ENCODE assay signal across 1 cellular context in the genomic region with DNA sequence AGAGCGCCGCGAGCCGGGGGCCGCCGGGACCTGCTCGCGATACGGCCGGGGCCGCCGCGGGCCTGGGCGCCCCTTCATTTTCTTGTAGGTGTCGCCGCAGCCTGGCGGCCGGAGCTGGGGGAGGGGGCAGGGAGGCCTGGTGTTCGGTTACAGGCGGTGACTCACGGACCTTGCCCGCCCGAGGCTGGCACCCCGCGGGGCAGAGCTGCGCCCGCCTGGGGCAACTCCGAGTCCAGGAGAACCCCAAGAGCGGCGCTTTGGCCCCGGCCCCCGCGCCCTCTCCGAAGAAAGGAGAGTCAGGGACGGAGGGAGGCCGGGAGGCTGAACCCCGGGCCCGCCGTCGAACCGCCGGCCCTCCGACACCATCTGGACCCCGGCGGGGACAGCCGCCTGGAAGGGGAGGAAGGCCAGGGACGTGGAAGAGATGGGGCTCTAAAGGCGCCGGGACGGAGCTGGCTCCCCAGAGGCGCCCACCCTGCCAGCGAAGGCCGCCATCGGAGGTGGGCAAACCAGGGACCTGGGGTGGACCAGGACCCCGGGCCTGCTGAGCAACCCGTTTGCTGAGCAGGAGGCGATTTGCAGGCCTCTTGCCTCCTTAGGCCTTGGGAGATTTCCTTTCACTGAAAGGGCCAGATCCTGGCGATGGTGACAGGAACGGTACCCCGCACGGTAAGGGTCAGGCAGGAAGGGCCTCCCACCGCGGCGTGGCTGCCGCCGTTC.
TF ChIP-seq lines count a peak whose summit lies in the region.

No MANE protein-coding gene starts in this region.

TF ChIP-seq in HEK293, 187 proteins besides CTCF, POLR2A, EP300 and RAD21 (continued from another document and continues in another):
- TF ChIP-seq ZNF707 (tag by site-specific recombination; IDR thresholded peaks at IDR 0.05) (no peak), SCRT2 (tag by site-specific recombination; IDR thresholded peaks at IDR 0.05) (no peak), ZNF16 (tag by site-specific recombination; IDR thresholded peaks at IDR 0.05; ENCODE audit: low read depth) (no peak), ZNF529 (tag by site-specific recombination; IDR thresholded peaks at IDR 0.05; ENCODE audit: insufficient replicate concordance) (no peak), ZNF596 (tag by site-specific recombination; IDR thresholded peaks at IDR 0.05) (peak; percentile 62), ZNF654 (tag by site-specific recombination; IDR thresholded peaks at IDR 0.05; ENCODE audit: low read depth) (no peak), ZNF398 (tag by site-specific recombination; IDR thresholded peaks at IDR 0.05) (no peak), ZNF433 (tag by site-specific recombination; IDR thresholded peaks at IDR 0.05; ENCODE audit: low read depth) (no peak), ZNF785 (tag by site-specific recombination; IDR thresholded peaks at IDR 0.05) (no peak), ZNF624 (tag by site-specific recombination; IDR thresholded peaks at IDR 0.05) (no peak), ZNF544 (tag by site-specific recombination; IDR thresholded peaks at IDR 0.05) (no peak), ZNF404 (tag by site-specific recombination; IDR thresholded peaks at IDR 0.05) (no peak), GFI1B (tag by site-specific recombination; IDR thresholded peaks at IDR 0.05) (no peak), PRDM1 (tag by site-specific recombination; IDR thresholded peaks at IDR 0.05) (no peak), GLIS2 (tag by site-specific recombination; IDR thresholded peaks at IDR 0.05) (peak; percentile 92), ZBTB17 (tag by site-specific recombination; IDR thresholded peaks at IDR 0.05) (peak; percentile 31; the same call in 1 of the 2 replicates), ZNF426 (tag by site-specific recombination; IDR thresholded peaks at IDR 0.05) (no peak), SP7 (tag by site-specific recombination; IDR thresholded peaks at IDR 0.05) (peak; percentile 77), ZNF837 (tag by site-specific recombination; IDR thresholded peaks at IDR 0.05) (no peak), EGR2 (tag by site-specific recombination; IDR thresholded peaks at IDR 0.05; ENCODE audit: low read depth) (0 out of 2 replicates have a peak, but pooled peaks have one; percentile 20), ZNF701 (tag by site-specific recombination; IDR thresholded peaks at IDR 0.05) (no peak), SP3 (tag by site-specific recombination; IDR thresholded peaks at IDR 0.05) (no peak), AEBP2 (tag by site-specific recombination; IDR thresholded peaks at IDR 0.05; ENCODE audit: borderline replicate concordance) (no peak), ZNF138 (tag by site-specific recombination; IDR thresholded peaks at IDR 0.05; ENCODE audit: borderline replicate concordance) (no peak), ZNF580 (tag by site-specific recombination; IDR thresholded peaks at IDR 0.05) (no peak), ZNF558 (tag by site-specific recombination; IDR thresholded peaks at IDR 0.05) (no peak), REPIN1 (tag by site-specific recombination; IDR thresholded peaks at IDR 0.05; ENCODE audit: low read depth) (no peak), HOXC10 (CRISPR knock-in tag; IDR thresholded peaks at IDR 0.05) (no peak), ZNF292 (tag by site-specific recombination; IDR thresholded peaks at IDR 0.05; ENCODE audit: borderline replicate concordance, low read depth) (no peak), ZNF157 (tag by site-specific recombination; IDR thresholded peaks at IDR 0.05) (no peak), ZNF202 (tag by site-specific recombination; IDR thresholded peaks at IDR 0.05; ENCODE audit: borderline replicate concordance) (0 out of 2 replicates have a peak, but pooled peaks have one; percentile 47), ZNF843 (tag by site-specific recombination; IDR thresholded peaks at IDR 0.05) (peak; percentile 61), ZNF776 (tag by site-specific recombination; IDR thresholded peaks at IDR 0.05; ENCODE audit: borderline replicate concordance) (no peak), ZNF2 (tag by site-specific recombination; IDR thresholded peaks at IDR 0.05) (no peak), ZNF302 (tag by site-specific recombination; IDR thresholded peaks at IDR 0.05; ENCODE audit: low read depth) (no peak), ZNF548 (tag by site-specific recombination; IDR thresholded peaks at IDR 0.05) (no peak), ZNF521 (tag by site-specific recombination; IDR thresholded peaks at IDR 0.05) (no peak), ZBTB21 (tag by site-specific recombination; IDR thresholded peaks at IDR 0.05) (0 out of 2 replicates have a peak, but pooled peaks have one; percentile 27), ELK4 (IDR thresholded peaks at IDR 0.05; ENCODE audit: borderline replicate concordance, low read depth, low read length) (no peak), BCL11B (tag by site-specific recombination; IDR thresholded peaks at IDR 0.05; ENCODE audit: low read depth) (0 out of 2 replicates have a peak, but pooled peaks have one; percentile 54), ZNF394 (tag by site-specific recombination; IDR thresholded peaks at IDR 0.05; ENCODE audit: borderline replicate concordance) (no peak; the same call in 1 of the 2 replicates), ZNF341 (tag by site-specific recombination; IDR thresholded peaks at IDR 0.05; ENCODE audit: low read depth) (peak; percentile 23; the same call in 1 of the 2 replicates), ZSCAN23 (tag by site-specific recombination; IDR thresholded peaks at IDR 0.05) (0 out of 2 replicates have a peak, but pooled peaks have one; percentile 51), TCF7L2 (IDR thresholded peaks at IDR 0.05; ENCODE audit: borderline replicate concordance, low read depth, low read length) (no peak), ZIC2 (tag by site-specific recombination; IDR thresholded peaks at IDR 0.05) (peak; percentile 76), ZNF37A (tag by site-specific recombination; IDR thresholded peaks at IDR 0.05) (no peak), ZNF266 (tag by site-specific recombination; IDR thresholded peaks at IDR 0.05; ENCODE audit: low read depth) (no peak), ZNF24 (tag by site-specific recombination; IDR thresholded peaks at IDR 0.05) (no peak), ZNF561 (tag by site-specific recombination; IDR thresholded peaks at IDR 0.05; ENCODE audit: borderline replicate concordance) (no peak), ZNF335 (tag by site-specific recombination; conservative IDR thresholded peaks at IDR 0.05) (0 out of 2 replicates have a peak, but pooled peaks have one; percentile 22), ZNF175 (tag by site-specific recombination; IDR thresholded peaks at IDR 0.05) (no peak), ZNF658 (tag by site-specific recombination; IDR thresholded peaks at IDR 0.05) (no peak), ZSCAN16 (tag by site-specific recombination; IDR thresholded peaks at IDR 0.05) (no peak)
- TF ChIP-seq, protein P1, sequence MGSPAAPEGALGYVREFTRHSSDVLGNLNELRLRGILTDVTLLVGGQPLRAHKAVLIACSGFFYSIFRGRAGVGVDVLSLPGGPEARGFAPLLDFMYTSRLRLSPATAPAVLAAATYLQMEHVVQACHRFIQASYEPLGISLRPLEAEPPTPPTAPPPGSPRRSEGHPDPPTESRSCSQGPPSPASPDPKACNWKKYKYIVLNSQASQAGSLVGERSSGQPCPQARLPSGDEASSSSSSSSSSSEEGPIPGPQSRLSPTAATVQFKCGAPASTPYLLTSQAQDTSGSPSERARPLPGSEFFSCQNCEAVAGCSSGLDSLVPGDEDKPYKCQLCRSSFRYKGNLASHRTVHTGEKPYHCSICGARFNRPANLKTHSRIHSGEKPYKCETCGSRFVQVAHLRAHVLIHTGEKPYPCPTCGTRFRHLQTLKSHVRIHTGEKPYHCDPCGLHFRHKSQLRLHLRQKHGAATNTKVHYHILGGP (tag by site-specific recombination; IDR thresholded peaks at IDR 0.05): no peak
- TF ChIP-seq, protein P2, sequence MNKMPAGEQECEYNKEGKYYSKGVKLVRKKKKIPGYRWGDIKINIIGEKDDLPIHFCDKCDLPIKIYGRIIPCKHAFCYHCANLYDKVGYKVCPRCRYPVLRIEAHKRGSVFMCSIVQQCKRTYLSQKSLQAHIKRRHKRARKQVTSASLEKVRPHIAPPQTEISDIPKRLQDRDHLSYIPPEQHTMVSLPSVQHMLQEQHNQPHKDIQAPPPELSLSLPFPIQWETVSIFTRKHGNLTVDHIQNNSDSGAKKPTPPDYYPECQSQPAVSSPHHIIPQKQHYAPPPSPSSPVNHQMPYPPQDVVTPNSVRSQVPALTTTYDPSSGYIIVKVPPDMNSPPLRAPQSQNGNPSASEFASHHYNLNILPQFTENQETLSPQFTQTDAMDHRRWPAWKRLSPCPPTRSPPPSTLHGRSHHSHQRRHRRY (tag by site-specific recombination; IDR thresholded peaks at IDR 0.05): no peak
- TF ChIP-seq, protein P3, sequence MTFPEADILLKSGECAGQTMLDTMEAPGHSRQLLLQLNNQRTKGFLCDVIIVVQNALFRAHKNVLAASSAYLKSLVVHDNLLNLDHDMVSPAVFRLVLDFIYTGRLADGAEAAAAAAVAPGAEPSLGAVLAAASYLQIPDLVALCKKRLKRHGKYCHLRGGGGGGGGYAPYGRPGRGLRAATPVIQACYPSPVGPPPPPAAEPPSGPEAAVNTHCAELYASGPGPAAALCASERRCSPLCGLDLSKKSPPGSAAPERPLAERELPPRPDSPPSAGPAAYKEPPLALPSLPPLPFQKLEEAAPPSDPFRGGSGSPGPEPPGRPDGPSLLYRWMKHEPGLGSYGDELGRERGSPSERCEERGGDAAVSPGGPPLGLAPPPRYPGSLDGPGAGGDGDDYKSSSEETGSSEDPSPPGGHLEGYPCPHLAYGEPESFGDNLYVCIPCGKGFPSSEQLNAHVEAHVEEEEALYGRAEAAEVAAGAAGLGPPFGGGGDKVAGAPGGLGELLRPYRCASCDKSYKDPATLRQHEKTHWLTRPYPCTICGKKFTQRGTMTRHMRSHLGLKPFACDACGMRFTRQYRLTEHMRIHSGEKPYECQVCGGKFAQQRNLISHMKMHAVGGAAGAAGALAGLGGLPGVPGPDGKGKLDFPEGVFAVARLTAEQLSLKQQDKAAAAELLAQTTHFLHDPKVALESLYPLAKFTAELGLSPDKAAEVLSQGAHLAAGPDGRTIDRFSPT (tag by site-specific recombination; IDR thresholded peaks at IDR 0.05): peak; percentile 97
- TF ChIP-seq, protein P4, sequence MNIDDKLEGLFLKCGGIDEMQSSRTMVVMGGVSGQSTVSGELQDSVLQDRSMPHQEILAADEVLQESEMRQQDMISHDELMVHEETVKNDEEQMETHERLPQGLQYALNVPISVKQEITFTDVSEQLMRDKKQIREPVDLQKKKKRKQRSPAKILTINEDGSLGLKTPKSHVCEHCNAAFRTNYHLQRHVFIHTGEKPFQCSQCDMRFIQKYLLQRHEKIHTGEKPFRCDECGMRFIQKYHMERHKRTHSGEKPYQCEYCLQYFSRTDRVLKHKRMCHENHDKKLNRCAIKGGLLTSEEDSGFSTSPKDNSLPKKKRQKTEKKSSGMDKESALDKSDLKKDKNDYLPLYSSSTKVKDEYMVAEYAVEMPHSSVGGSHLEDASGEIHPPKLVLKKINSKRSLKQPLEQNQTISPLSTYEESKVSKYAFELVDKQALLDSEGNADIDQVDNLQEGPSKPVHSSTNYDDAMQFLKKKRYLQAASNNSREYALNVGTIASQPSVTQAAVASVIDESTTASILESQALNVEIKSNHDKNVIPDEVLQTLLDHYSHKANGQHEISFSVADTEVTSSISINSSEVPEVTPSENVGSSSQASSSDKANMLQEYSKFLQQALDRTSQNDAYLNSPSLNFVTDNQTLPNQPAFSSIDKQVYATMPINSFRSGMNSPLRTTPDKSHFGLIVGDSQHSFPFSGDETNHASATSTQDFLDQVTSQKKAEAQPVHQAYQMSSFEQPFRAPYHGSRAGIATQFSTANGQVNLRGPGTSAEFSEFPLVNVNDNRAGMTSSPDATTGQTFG (tag by site-specific recombination; IDR thresholded peaks at IDR 0.05; ENCODE audit: borderline replicate concordance): no peak
